21 cellular contexts compared by ENCODE assay signal in genomic region chr6:149001422-149001821, GRCh38.
DNase-seq lines count a peak whose midpoint lies in the region; ATAC-seq and TF ChIP-seq lines count a peak whose summit lies in the region.
"Had no signal": no experiment of that assay in that cellular context is flagged by ENCODE, and none has a peak within 500 bp of the region (broad histone marks: within the 10 kb centered on the region; RNA-seq: fewer than 3 reads in every experiment).

No MANE protein-coding gene starts in this region.

- H3K4me1 ChIP-seq in HUES64 (ENCODE audit: insufficient read depth, low read length) = no peaks in the 10 kb centered on the region
- H3K4me1 ChIP-seq: BE2C, Caco-2 had no signal

- peaks cover 11% of the 10 kb centered on the region for H3K36me3 Mint-ChIP-seq in natural killer cell
- peaks cover 12% of the 10 kb centered on the region for H3K36me3 Mint-ChIP-seq in natural killer cell treated with Interleukin-12 subunit alpha and Interleukin-12 subunit beta and Interleukin-15 and Interleukin-18, amount 100 ng/mL, for 72 hours
- H3K36me3 Mint-ChIP-seq in central memory CD8-positive, alpha-beta T cell (ENCODE audit: insufficient read depth) = peaks cover 8% of the 10 kb centered on the region

- H3K4me1 Mint-ChIP-seq in natural killer cell = peaks cover 51 to 53% of the 10 kb centered on the region in 2 donors
- peaks cover 29 to 30% of the 10 kb centered on the region in 2 donors for H3K4me1 Mint-ChIP-seq in natural killer cell treated with Interleukin-12 subunit alpha and Interleukin-12 subunit beta and Interleukin-15 and Interleukin-18, amount 100 ng/mL, for 72 hours (ENCODE audit: low read depth in 2 of 2)
- H3K4me1 Mint-ChIP-seq in central memory CD8-positive, alpha-beta T cell = peaks cover 35% of the 10 kb centered on the region

- H3K36me3 ChIP-seq in HUES64 (ENCODE audit: insufficient read depth, low read length) = peaks cover 28% of the 10 kb centered on the region
- H3K36me3 ChIP-seq: BE2C had no signal

- intact Hi-C loops in natural killer cell (cut with micrococcal nuclease) = no loop called here

- H3K4me3 Mint-ChIP-seq in natural killer cell = peak overlapping the region; percentile 32
- H3K4me3 Mint-ChIP-seq in natural killer cell treated with Interleukin-12 subunit alpha and Interleukin-12 subunit beta and Interleukin-15 and Interleukin-18, amount 100 ng/mL, for 72 hours = no peak overlapping the region
- no peak overlapping the region for H3K4me3 Mint-ChIP-seq in central memory CD8-positive, alpha-beta T cell
- H3K4me3 Mint-ChIP-seq: CD4-positive, alpha-beta memory T cell; GM23338; H9; HFFc6 had no signal

- H3K27ac ChIP-seq in HUES64 (ENCODE audit: low read depth, low read length) = no peak overlapping the region
- H3K27ac ChIP-seq: A549 had no signal

- H3K9me3 Mint-ChIP-seq in natural killer cell = peaks cover 0 to 2% of the 10 kb centered on the region in 2 donors
- peaks cover 2% of the 10 kb centered on the region for H3K9me3 Mint-ChIP-seq in natural killer cell treated with Interleukin-12 subunit alpha and Interleukin-12 subunit beta and Interleukin-15 and Interleukin-18, amount 100 ng/mL, for 72 hours
- no peaks in the 10 kb centered on the region for H3K9me3 Mint-ChIP-seq in central memory CD8-positive, alpha-beta T cell

- ATAC-seq in natural killer cell (no peak), HG03432 (IDR thresholded peaks at IDR 0.05; ENCODE audit: unreplicated experiment) (no peak), HG03045 (IDR thresholded peaks at IDR 0.05; ENCODE audit: unreplicated experiment) (no peak)
- ATAC-seq in natural killer cell treated with Interleukin-12 subunit alpha and Interleukin-12 subunit beta and Interleukin-15 and Interleukin-18, amount 100 ng/mL, for 72 hours = no peak
- ATAC-seq in central memory CD8-positive, alpha-beta T cell (replicated peaks; ENCODE audit: extremely low read depth, poor library complexity, severe bottlenecking) = no peak
- ATAC-seq: A549, GM23338, HCT116 had no signal

- H3K27me3 Mint-ChIP-seq in natural killer cell (ENCODE audit: low read depth in 2 of 2) = no peaks in the 10 kb centered on the region
- no peaks in the 10 kb centered on the region for H3K27me3 Mint-ChIP-seq in natural killer cell treated with Interleukin-12 subunit alpha and Interleukin-12 subunit beta and Interleukin-15 and Interleukin-18, amount 100 ng/mL, for 72 hours
- H3K27me3 Mint-ChIP-seq in central memory CD8-positive, alpha-beta T cell = no peaks in the 10 kb centered on the region
- H3K27me3 Mint-ChIP-seq: CD4-positive, alpha-beta memory T cell had no signal

- peaks cover 12% of the 10 kb centered on the region for H3K9me3 ChIP-seq in HUES64 (ENCODE audit: insufficient read depth, low read depth, low read length)
- H3K9me3 ChIP-seq: BE2C had no signal

- peak overlapping the region; percentile 1; the same call in 1 of the 2 replicates for H3K4me3 ChIP-seq in HUES64 (ENCODE audit: low read length)
- H3K4me3 ChIP-seq: A549, GM23338 had no signal

- no peak for DNase-seq in natural killer cell
- no peak for DNase-seq in natural killer cell treated with Interleukin-12 subunit alpha and Interleukin-12 subunit beta and Interleukin-15 and Interleukin-18, amount 100 ng/mL, for 72 hours (ENCODE audit: low spot score)
- no peak for DNase-seq in central memory CD8-positive, alpha-beta T cell (ENCODE audit: low spot score in 2 of 2)
- DNase-seq in activated naive CD4-positive, alpha-beta T cell treated with anti-CD3 and anti-CD28 coated beads, Interleukin-2, amount 50 U/mL, for 16 hours = no peak
- DNase-seq: 8988T; ACHN; AML-193; BE2C; C1 segment of cervical spinal cord; Caco-2; CD4-positive, alpha-beta memory T cell; DMS153; DND-41; H9; HFFc6 had no signal

- H3K27me3 ChIP-seq in HUES64 (ENCODE audit: insufficient read depth, low read length) = no peaks in the 10 kb centered on the region

- TF ChIP-seq CTCF in natural killer cell (IDR thresholded peaks at IDR 0.05) = no peak

- no peak overlapping the region for H3K27ac Mint-ChIP-seq in natural killer cell
- H3K27ac Mint-ChIP-seq in natural killer cell treated with Interleukin-12 subunit alpha and Interleukin-12 subunit beta and Interleukin-15 and Interleukin-18, amount 100 ng/mL, for 72 hours = peak overlapping the region in 1 of 2 donors; percentile 39
- H3K27ac Mint-ChIP-seq in central memory CD8-positive, alpha-beta T cell (ENCODE audit: low read depth) = peak overlapping the region; percentile 36
- H3K27ac Mint-ChIP-seq: CD4-positive, alpha-beta memory T cell; GM23338; H9; HFFc6 had no signal

- no peak overlapping the region for H3K9ac ChIP-seq in HUES64 (ENCODE audit: low read depth, low read length)
